15 cellular contexts compared by ENCODE assay signal in genomic region chr7:7989985-7990761, GRCh38. TPM values are rescaled to one million over a fixed set of nuclear protein-coding genes. Genes with fewer than 3 reads are reported as not detected.
DNase-seq lines count a peak whose midpoint lies in the region; ATAC-seq and TF ChIP-seq lines count a peak whose summit lies in the region.
"Had no signal": no experiment of that assay in that cellular context is flagged by ENCODE, and none has a peak within 500 bp of the region (broad histone marks: within the 10 kb centered on the region; RNA-seq: fewer than 3 reads in every experiment).

No MANE protein-coding gene starts in this region.

- TF ChIP-seq CTCF in left ventricle myocardium inferior (IDR thresholded peaks at IDR 0.05; ENCODE audit: borderline replicate concordance) (no peak), left lung (IDR thresholded peaks at IDR 0.05) (no peak), type B pancreatic cell (conservative IDR thresholded peaks at IDR 0.05) (no peak)

- H3K9me3 ChIP-seq in left ventricle myocardium inferior (replicated peaks) (peaks cover 33% of the 10 kb centered on the region), left lung (peaks cover 0 to 24% of the 10 kb centered on the region in 2 donors)
- H3K9me3 ChIP-seq: testis had no signal

- peak overlapping the region; percentile 41 for H3K27ac Mint-ChIP-seq in activated T-helper 1 cell treated with anti-CD3 and anti-CD28 coated beads, Interleukin-12 subunit alpha, Interleukin-12 subunit beta, Interleukin-2, Interleukin-4 antibody, amounts not matched to agents 30 ng/mL and 10 ng/mL and 1 ng/mL, durations not matched to agents 14 hours and 24 hours and 36 hours
- H3K27ac Mint-ChIP-seq in type B pancreatic cell: peak overlapping the region; percentile 6
- H3K27ac Mint-ChIP-seq: CD14-positive monocyte had no signal

- in situ Hi-C loops in ACHN (cut with HindIII; ENCODE audit: low pct_ligation_motif_present, low pct_unique_long_range_greater_than_20kb, low sequenced_read_pairs): no loop called here

- peaks cover 26% of the 10 kb centered on the region for H3K9me3 Mint-ChIP-seq in activated T-helper 1 cell treated with anti-CD3 and anti-CD28 coated beads, Interleukin-12 subunit alpha, Interleukin-12 subunit beta, Interleukin-2, Interleukin-4 antibody, amounts not matched to agents 30 ng/mL and 10 ng/mL and 1 ng/mL, durations not matched to agents 14 hours and 24 hours and 36 hours
- H3K9me3 Mint-ChIP-seq in type B pancreatic cell: peaks cover 5% of the 10 kb centered on the region

- peak overlapping the region; percentile 77 for H3K4me3 Mint-ChIP-seq in activated T-helper 1 cell treated with anti-CD3 and anti-CD28 coated beads, Interleukin-12 subunit alpha, Interleukin-12 subunit beta, Interleukin-2, Interleukin-4 antibody, amounts not matched to agents 30 ng/mL and 10 ng/mL and 1 ng/mL, durations not matched to agents 14 hours and 24 hours and 36 hours
- peak overlapping the region; percentile 17 for H3K4me3 Mint-ChIP-seq in type B pancreatic cell
- H3K4me3 Mint-ChIP-seq: CD14-positive monocyte had no signal

- H3K27me3 ChIP-seq in left ventricle myocardium inferior (ENCODE audit: low read depth) (no peaks in the 10 kb centered on the region), left lung (no peaks in the 10 kb centered on the region)
- H3K27me3 ChIP-seq: testis had no signal

- intact Hi-C loops in left ventricle myocardium inferior (cut with micrococcal nuclease): no loop called here
- intact Hi-C loops in left cardiac atrium (cut with DNase I): no loop called here
- intact Hi-C loops in activated T-helper 1 cell treated with anti-CD3 and anti-CD28 coated beads, Interleukin-12 subunit alpha, Interleukin-12 subunit beta, Interleukin-2, Interleukin-4 antibody, amounts not matched to agents 30 ng/mL and 10 ng/mL and 1 ng/mL, durations not matched to agents 14 hours and 24 hours and 36 hours (cut with micrococcal nuclease): loop anchor here (1.0 kb wide), 1 partner anchor 20 kb away; no protein-coding TSS in a partner anchor
- intact Hi-C loops in left lung (cut with DNase I): no loop called here

- H3K4me1 Mint-ChIP-seq in activated T-helper 1 cell treated with anti-CD3 and anti-CD28 coated beads, Interleukin-12 subunit alpha, Interleukin-12 subunit beta, Interleukin-2, Interleukin-4 antibody, amounts not matched to agents 30 ng/mL and 10 ng/mL and 1 ng/mL, durations not matched to agents 14 hours and 24 hours and 36 hours (ENCODE audit: low read depth): peaks cover 28% of the 10 kb centered on the region
- peaks cover 5% of the 10 kb centered on the region for H3K4me1 Mint-ChIP-seq in type B pancreatic cell (ENCODE audit: unreplicated experiment)

- H3K4me1 ChIP-seq in left ventricle myocardium inferior (peaks cover 21% of the 10 kb centered on the region), left lung (peaks cover 6 to 13% of the 10 kb centered on the region in 2 donors)
- H3K4me1 ChIP-seq: testis had no signal

- H3K36me3 ChIP-seq in left ventricle myocardium inferior (no peaks in the 10 kb centered on the region), left lung (no peaks in the 10 kb centered on the region)

- H3K36me3 Mint-ChIP-seq in activated T-helper 1 cell treated with anti-CD3 and anti-CD28 coated beads, Interleukin-12 subunit alpha, Interleukin-12 subunit beta, Interleukin-2, Interleukin-4 antibody, amounts not matched to agents 30 ng/mL and 10 ng/mL and 1 ng/mL, durations not matched to agents 14 hours and 24 hours and 36 hours (ENCODE audit: low read depth): peaks cover 18% of the 10 kb centered on the region
- peaks cover 7% of the 10 kb centered on the region for H3K36me3 Mint-ChIP-seq in type B pancreatic cell

- ATAC-seq in left cardiac atrium (no peak), left lung (peak; percentile 18)

- H3K4me3 ChIP-seq in left ventricle myocardium inferior (peak overlapping the region; percentile 18), left lung (no peak overlapping the region)
- H3K4me3 ChIP-seq: testis had no signal

- H3K27ac ChIP-seq in left ventricle myocardium inferior (replicated peaks) (peak overlapping the region; percentile 16), left lung (no peak overlapping the region)
- H3K27ac ChIP-seq: testis had no signal

- DNase-seq in left ventricle myocardium inferior (no peak), left cardiac atrium (no peak), left lung (no peak), type B pancreatic cell (ENCODE audit: extremely low spot score, unreplicated experiment) (no peak), inferior parietal cortex (ENCODE audit: extremely low spot score) (no peak), activated gamma-delta T cell treated with Interleukin-2 at 50 U/mL for 16 hours (no peak), ACHN (no peak)
- DNase-seq in activated T-helper 1 cell treated with anti-CD3 and anti-CD28 coated beads, Interleukin-12 subunit alpha, Interleukin-12 subunit beta, Interleukin-2, Interleukin-4 antibody, amounts not matched to agents 30 ng/mL and 10 ng/mL and 1 ng/mL, durations not matched to agents 14 hours and 24 hours and 36 hours (ENCODE audit: low spot score): no peak
- DNase-seq: activated CD4-positive, alpha-beta T cell treated with anti-CD3 and anti-CD28 coated beads, Interleukin-2, amount 50 U/mL, for 1 hour; Karpas-422; occipital lobe; SHP77 treated with DMSO at 0.1 percent for 48 hours; stimulated activated CD4-positive, alpha-beta T cell treated with anti-CD3 and anti-CD28 coated beads, Interleukin-4, amount 100 ng/mL, for 1 hour; testis had no signal

- H3K27me3 Mint-ChIP-seq in activated T-helper 1 cell treated with anti-CD3 and anti-CD28 coated beads, Interleukin-12 subunit alpha, Interleukin-12 subunit beta, Interleukin-2, Interleukin-4 antibody, amounts not matched to agents 30 ng/mL and 10 ng/mL and 1 ng/mL, durations not matched to agents 14 hours and 24 hours and 36 hours (ENCODE audit: insufficient read depth): no peaks in the 10 kb centered on the region
- no peaks in the 10 kb centered on the region for H3K27me3 Mint-ChIP-seq in type B pancreatic cell

RNA-seq across cellular contexts. Expression of gene GLCCI1, which starts 21.6 kb away (rescaled TPM):
- 5.8 TPM for total RNA-seq in left ventricle myocardium inferior
- total RNA-seq in left cardiac atrium: 1 to 10 TPM; 6.4 to 8.2 TPM
- 13.4 and 13.5 TPM in 2 replicates for total RNA-seq in activated T-helper 1 cell treated with anti-CD3 and anti-CD28 coated beads, Interleukin-12 subunit alpha, Interleukin-12 subunit beta, Interleukin-2, Interleukin-4 antibody, amounts not matched to agents 30 ng/mL and 10 ng/mL and 1 ng/mL, durations not matched to agents 14 hours and 24 hours and 36 hours
- 10 to 100 TPM; 25.4 to 42.6 TPM for total RNA-seq in left lung
- total RNA-seq in type B pancreatic cell (ENCODE audit: low replicate concordance): 11.9 and 25.0 TPM in 2 replicates
